Comparison of ENCODE assay signal across 16 cellular contexts in genomic region chr1:109894823-109895719, GRCh38. TPM values are rescaled to one million over a fixed set of nuclear protein-coding genes. Genes with fewer than 3 reads are reported as not detected.
A peak's percentile ranks its signal among the peaks of the same experiment; 100 is the strongest.
DNase-seq lines count a peak whose midpoint lies in the region; ATAC-seq, FAIRE-seq and TF ChIP-seq lines count a peak whose summit lies in the region.
"Had no signal": no experiment of that assay in that cellular context is flagged by ENCODE, and none has a peak within 500 bp of the region (broad histone marks: within the 10 kb centered on the region; RNA-seq: fewer than 3 reads in every experiment).

No MANE protein-coding gene starts in this region.

- no peak for TF ChIP-seq EP300 in A549 (IDR thresholded peaks at IDR 0.05)
- TF ChIP-seq EP300 in transverse colon (IDR thresholded peaks at IDR 0.05; ENCODE audit: low read depth), result no peak

- no peak overlapping the region for H3K4me3 ChIP-seq in A549
- H3K4me3 ChIP-seq in endothelial cell of umbilical vein (replicated peaks in 1 of 3; ENCODE audit: insufficient read depth in 1 of 3, low read depth in 1 of 3, low read length in 3 of 3), result no peak overlapping the region
- H3K4me3 ChIP-seq in transverse colon, result no peak overlapping the region
- H3K4me3 ChIP-seq: pancreas had no signal

- H3K9me3 Mint-ChIP-seq in activated T-helper 2 cell treated with anti-CD3 and anti-CD28 coated beads, Interferon-gamma antibody, Interleukin-2, Interleukin-4, amounts not matched to agents 10 μg/mL and 5 μg/mL and 100 μg/mL, durations not matched to agents 14 hours and 24 hours and 36 hours, result no peaks in the 10 kb centered on the region
- H3K9me3 Mint-ChIP-seq: HFFc6 had no signal

- H3K36me3 ChIP-seq in endothelial cell of umbilical vein (ENCODE audit: control insufficient read depth in 2 of 2, extremely low read depth in 1 of 2, insufficient read depth in 2 of 2, low read length in 2 of 2), result no peaks in the 10 kb centered on the region
- H3K36me3 ChIP-seq in transverse colon, result no peaks in the 10 kb centered on the region
- H3K36me3 ChIP-seq: pancreas had no signal

- no peaks in the 10 kb centered on the region for H3K36me3 Mint-ChIP-seq in activated T-helper 2 cell treated with anti-CD3 and anti-CD28 coated beads, Interferon-gamma antibody, Interleukin-2, Interleukin-4, amounts not matched to agents 10 μg/mL and 5 μg/mL and 100 μg/mL, durations not matched to agents 14 hours and 24 hours and 36 hours (ENCODE audit: low read depth)

- H3K4me1 ChIP-seq in A549 (peaks cover 24% of the 10 kb centered on the region), endothelial cell of umbilical vein (ENCODE audit: control insufficient read depth, extremely low read depth, insufficient read depth, low read length) (peaks cover 43% of the 10 kb centered on the region), transverse colon (peaks cover 0 to 16% (median 9%) of the 10 kb centered on the region in 4 donors)
- H3K4me1 ChIP-seq: pancreas had no signal

- DNase-seq in A549 (ENCODE audit: low read depth in 1 of 2, low spot score in 1 of 2), result no peak
- DNase-seq in GM13976 (ENCODE audit: low spot score), result peak; percentile 66
- no peak for DNase-seq in endothelial cell of umbilical vein (ENCODE audit: low read depth, low spot score)
- no peak for DNase-seq in activated T-helper 2 cell treated with anti-CD3 and anti-CD28 coated beads, Interferon-gamma antibody, Interleukin-2, Interleukin-4, amounts not matched to agents 10 μg/mL and 5 μg/mL and 100 μg/mL, durations not matched to agents 14 hours and 24 hours and 36 hours (ENCODE audit: low spot score)
- no peak for DNase-seq in NCI-H2196 (lab: John Stamatoyannopoulos, UW; ENCODE audit: unreplicated experiment)
- DNase-seq in transverse colon, result no peak
- DNase-seq in COLO668 (lab: John Stamatoyannopoulos, UW; ENCODE audit: unreplicated experiment), result no peak
- DNase-seq: activated CD8-positive, alpha-beta memory T cell treated with anti-CD3 and anti-CD28 coated beads for 24 hours; activated naive CD4-positive, alpha-beta T cell treated with Interleukin-2 at 50 U/mL for 16 hours; effector CD4-positive, alpha-beta T cell; mesendoderm; NCI-H1694; NCI-H748 treated with DMSO at 0.1 percent for 48 hours; pancreas had no signal

- peak overlapping the region in 1 of 2 experiments; percentile 65; a peak in 3 of 6 replicates for H3K27ac ChIP-seq in A549
- peak overlapping the region; percentile 71 for H3K27ac ChIP-seq in endothelial cell of umbilical vein (ENCODE audit: insufficient read depth, low read depth, low read length)
- no peak overlapping the region for H3K27ac ChIP-seq in transverse colon
- H3K27ac ChIP-seq: pancreas had no signal

- H3K79me2 ChIP-seq in endothelial cell of umbilical vein (ENCODE audit: control insufficient read depth, insufficient read depth, low read length), result no peaks in the 10 kb centered on the region

- H3K4me3 Mint-ChIP-seq in activated T-helper 2 cell treated with anti-CD3 and anti-CD28 coated beads, Interferon-gamma antibody, Interleukin-2, Interleukin-4, amounts not matched to agents 10 μg/mL and 5 μg/mL and 100 μg/mL, durations not matched to agents 14 hours and 24 hours and 36 hours (ENCODE audit: low read depth), result no peak overlapping the region

- ATAC-seq in A549 (no peak), HG02798 (IDR thresholded peaks at IDR 0.05; ENCODE audit: poor library complexity, unreplicated experiment) (peak; percentile 48)

- H3K4me2 ChIP-seq in A549, result peak overlapping the region; percentile 24; the same call in 2 of the 3 replicates
- H3K4me2 ChIP-seq in endothelial cell of umbilical vein (ENCODE audit: insufficient read depth, low read length), result peak overlapping the region; percentile 46

- WGBS in A549 (ENCODE audit: missing lambda C conversion rate), result 85% methylated on average over 8 of the region's 8 CpGs
- 73 to 89% methylated on average over 6 to 8 of the region's 8 CpGs for WGBS in transverse colon (ENCODE audit: low coverage in 1 of 2), 2 donors

- no peak overlapping the region for H3K27ac Mint-ChIP-seq in activated T-helper 2 cell treated with anti-CD3 and anti-CD28 coated beads, Interferon-gamma antibody, Interleukin-2, Interleukin-4, amounts not matched to agents 10 μg/mL and 5 μg/mL and 100 μg/mL, durations not matched to agents 14 hours and 24 hours and 36 hours

- FAIRE-seq in A549 (lab: Jason Lieb, UNC) (no peak), endothelial cell of umbilical vein (lab: Jason Lieb, UNC) (no peak)
- FAIRE-seq: pancreas had no signal

- CTCF ChIA-PET in A549 (lab: Yijun Ruan, JAX), result interaction anchor here (0.9 to 1.5 kb wide), 3 partner anchors 9 to 103 kb away, joined by 3 read pairs; no protein-coding TSS in a partner anchor
- CTCF ChIA-PET in endothelial cell of umbilical vein (lab: Charles Lee), result interaction anchor here (0.9 to 3.6 kb wide), 4 partner anchors 16 to 104 kb away, joined by 4 to 24 read pairs (median 12); partner anchors contain the start of genes AHCYL1 and CSF1

- intact Hi-C loops in endothelial cell of umbilical vein (cut with micrococcal nuclease), result loop anchor here (10.0 kb wide), 1 partner anchor 350 kb away; the partner anchor contains the start of gene GNAI3
- intact Hi-C loops in activated T-helper 2 cell treated with anti-CD3 and anti-CD28 coated beads, Interferon-gamma antibody, Interleukin-2, Interleukin-4, amounts not matched to agents 10 μg/mL and 5 μg/mL and 100 μg/mL, durations not matched to agents 14 hours and 24 hours and 36 hours (cut with micrococcal nuclease), result loop anchor here (1.0 kb wide), 1 partner anchor 11 kb away; no protein-coding TSS in a partner anchor
- intact Hi-C loops in transverse colon (cut with DNase I; ENCODE audit: low total_unique reads), result no loop called here

- H3K9me3 ChIP-seq in A549, result no peaks in the 10 kb centered on the region
- H3K9me3 ChIP-seq in endothelial cell of umbilical vein (replicated peaks; ENCODE audit: control insufficient read depth, insufficient read depth, low read length), result no peaks in the 10 kb centered on the region
- no peaks in the 10 kb centered on the region for H3K9me3 ChIP-seq in transverse colon
- H3K9me3 ChIP-seq: pancreas had no signal

- H3K27me3 ChIP-seq in endothelial cell of umbilical vein (ENCODE audit: control insufficient read depth in 2 of 2, insufficient read depth in 2 of 2, low read length in 2 of 2) (peaks cover 0 to 4% of the 10 kb centered on the region in 2 experiments), transverse colon (no peaks in the 10 kb centered on the region)
- H3K27me3 ChIP-seq: pancreas had no signal

- H4K20me1 ChIP-seq in endothelial cell of umbilical vein (replicated peaks; ENCODE audit: control insufficient read depth, extremely low read depth, insufficient read depth, low read length), result no peaks in the 10 kb centered on the region

- H3K9me1 ChIP-seq in endothelial cell of umbilical vein (replicated peaks; ENCODE audit: control insufficient read depth, extremely low read depth, insufficient read depth, low read length), result no peaks in the 10 kb centered on the region

- peak overlapping the region; percentile 12 for H3K9ac ChIP-seq in endothelial cell of umbilical vein (replicated peaks; ENCODE audit: extremely low read depth, insufficient read depth, low read length)

- no peak overlapping the region for H2AFZ ChIP-seq in endothelial cell of umbilical vein (ENCODE audit: low read depth, low read length)

- no peak for TF ChIP-seq RAD21 in A549 (conservative IDR thresholded peaks at IDR 0.05 in 1 of 2, IDR thresholded peaks at IDR 0.05 in 1 of 2)

- H3K27me3 Mint-ChIP-seq in activated T-helper 2 cell treated with anti-CD3 and anti-CD28 coated beads, Interferon-gamma antibody, Interleukin-2, Interleukin-4, amounts not matched to agents 10 μg/mL and 5 μg/mL and 100 μg/mL, durations not matched to agents 14 hours and 24 hours and 36 hours (ENCODE audit: low read depth), result no peaks in the 10 kb centered on the region

- TF ChIP-seq CTCF in A549 (IDR thresholded peaks at IDR 0.05), result no peak
- TF ChIP-seq CTCF in GM13976 (IDR thresholded peaks at IDR 0.05; ENCODE audit: borderline replicate concordance, control extremely low read depth, extremely low read depth, insufficient read depth, missing control alignments), result no peak
- no peak for TF ChIP-seq CTCF in endothelial cell of umbilical vein (IDR thresholded peaks at IDR 0.05; ENCODE audit: extremely low read depth in 1 of 2, insufficient read depth in 1 of 2, low read depth in 1 of 2, low read length in 2 of 2)
- no peak for TF ChIP-seq CTCF in transverse colon (IDR thresholded peaks at IDR 0.05)

- H3K4me1 Mint-ChIP-seq in activated T-helper 2 cell treated with anti-CD3 and anti-CD28 coated beads, Interferon-gamma antibody, Interleukin-2, Interleukin-4, amounts not matched to agents 10 μg/mL and 5 μg/mL and 100 μg/mL, durations not matched to agents 14 hours and 24 hours and 36 hours (ENCODE audit: low read depth), result peaks cover 26% of the 10 kb centered on the region

- POLR2A ChIA-PET in A549 (lab: Yijun Ruan, JAX) (no interaction called here), endothelial cell of umbilical vein (lab: Charles Lee) (no interaction called here)

- in situ Hi-C loops in GM13976 (cut with MboI; ENCODE audit: low sequenced_read_pairs, unreplicated experiment) (no loop called here), transverse colon (cut with MboI; ENCODE audit: low pct_ligation_motif_present in 1 of 4, low pct_unique_long_range_greater_than_20kb in 1 of 4, low sequenced_read_pairs in 3 of 4) (no loop called here)

- BruUV-seq in endothelial cell of umbilical vein (replicated peaks; lab: Mats Ljungman, UMichigan), result no TSS peak

- TF ChIP-seq POLR2A in A549 (IDR thresholded peaks at IDR 0.05; ENCODE audit: low read length) (no peak), endothelial cell of umbilical vein (IDR thresholded peaks at IDR 0.05; ENCODE audit: low read depth, low read length) (no peak), transverse colon (IDR thresholded peaks at IDR 0.05) (no peak)

- dilution Hi-C loops in endothelial cell of umbilical vein (cut with MboI; ENCODE audit: extremely low pct_ligation_motif_present, low sequenced_read_pairs), result no loop called here

RNA-seq across cellular contexts. Expression of gene CSF1, which starts 15.6 kb away (rescaled TPM):
- polyA plus RNA-seq in A549 (2011; rRNA removed), result 36.3 and 45.7 TPM in 2 replicates
- 40.0 and 56.5 TPM in 2 replicates for polyA plus RNA-seq in A549 (2012; cell fraction: cytosol; rRNA removed)
- polyA plus RNA-seq in A549 (2012; cell fraction: nucleus; rRNA removed), result 84.0 and 105 TPM in 2 replicates
- 35.1 to 42.4 TPM (median 37.5 TPM) in 3 replicates for polyA plus RNA-seq in A549 (2017; fragmentation: RNase III; extraction: RNeasy Plus Mini Kit Qiagen cat#74134 plus additional on column Dnase treatment)
- polyA minus RNA-seq in A549 (2011; rRNA and poly(A)+ RNA removed), result 32.5 and 34.0 TPM in 2 replicates
- 22.7 and 28.9 TPM in 2 replicates for total RNA-seq in endothelial cell of umbilical vein
- polyA plus RNA-seq in endothelial cell of umbilical vein, result 23.3 and 24.5 TPM in 2 replicates
- polyA plus RNA-seq in endothelial cell of umbilical vein (2011; cell fraction: cytosol; rRNA removed), result 18.0 and 21.7 TPM in 2 replicates
- 17.9 and 23.3 TPM in 2 replicates for polyA plus RNA-seq in endothelial cell of umbilical vein (2011; cell fraction: nucleus; rRNA removed)
- polyA plus RNA-seq in endothelial cell of umbilical vein (2012), result 18.7 and 20.5 TPM in 2 replicates
- 10.2 and 22.5 TPM in 2 replicates for polyA minus RNA-seq in endothelial cell of umbilical vein
- 1.6 TPM for polyA minus RNA-seq in endothelial cell of umbilical vein (2011; cell fraction: cytosol; rRNA and poly(A)+ RNA removed)
- polyA minus RNA-seq in endothelial cell of umbilical vein (2011; cell fraction: nucleus; rRNA and poly(A)+ RNA removed), result 5.8 and 10.2 TPM in 2 replicates
- 251 and 252 TPM in 2 replicates for total RNA-seq in activated T-helper 2 cell treated with anti-CD3 and anti-CD28 coated beads, Interferon-gamma antibody, Interleukin-2, Interleukin-4, amounts not matched to agents 10 μg/mL and 5 μg/mL and 100 μg/mL, durations not matched to agents 14 hours and 24 hours and 36 hours
- 10 to 100 TPM in 3 of 4 donors, 1 to 10 TPM in 1; 9.7 to 63.1 (median 14.4) TPM for total RNA-seq in transverse colon
